ENCODE assay signal across 8 cellular contexts in the genomic region with DNA sequence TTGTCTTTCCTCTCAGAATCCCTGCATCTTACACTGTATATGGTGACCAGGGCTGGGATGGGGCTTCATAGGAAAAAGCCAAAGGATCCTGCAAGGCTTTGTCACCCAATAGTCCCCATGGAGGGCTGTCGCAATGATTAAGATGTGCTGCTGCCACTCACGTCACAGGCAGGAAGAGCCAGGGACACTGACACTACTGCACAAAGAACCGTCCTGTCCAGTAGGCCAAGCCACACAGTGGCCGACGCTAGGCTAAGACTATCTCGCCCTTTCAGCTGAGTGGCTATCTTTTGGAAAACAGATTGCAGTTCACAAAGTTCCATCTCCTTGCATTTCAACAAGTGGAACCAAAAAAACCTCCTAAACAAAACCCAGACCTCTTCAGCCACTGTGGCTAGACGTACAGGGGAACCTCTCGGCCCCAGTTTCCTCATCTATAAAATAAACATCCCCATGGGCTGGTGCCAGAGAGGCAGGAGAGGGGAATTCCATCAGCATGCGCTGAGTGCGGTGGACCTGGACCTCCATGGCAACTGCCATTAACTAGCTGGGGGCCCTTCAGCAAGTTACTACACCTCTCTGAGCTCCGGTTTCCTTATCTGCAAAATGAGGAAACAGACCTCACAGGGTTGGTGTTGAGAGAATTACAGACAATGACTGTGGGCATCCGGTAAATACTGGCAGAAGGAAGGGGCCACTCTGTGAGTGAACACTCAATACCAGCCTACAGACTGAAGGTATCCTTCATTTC. TPM values are rescaled to one million over a fixed set of nuclear protein-coding genes. Genes with fewer than 3 reads are reported as not detected.
DNase-seq lines count a peak whose midpoint lies in the region; ATAC-seq lines count a peak whose summit lies in the region.

No MANE protein-coding gene starts in this region.

- H3K36me3 Mint-ChIP-seq in IgD-negative memory B cell: peaks cover 3% of the 10 kb centered on the region
- H3K36me3 Mint-ChIP-seq in activated naive CD8-positive, alpha-beta T cell treated with anti-CD3 and anti-CD28 coated beads for 36 hours: peaks cover 40% of the 10 kb centered on the region

- ATAC-seq in GM19452 (IDR thresholded peaks at IDR 0.05; ENCODE audit: unreplicated experiment) (peak; percentile 39), GM18870 (IDR thresholded peaks at IDR 0.05; ENCODE audit: unreplicated experiment) (no peak)

- DNase-seq in activated naive CD8-positive, alpha-beta T cell treated with anti-CD3 and anti-CD28 coated beads for 36 hours: peak; percentile 43
- DNase-seq in lung microvascular endothelial cell (ENCODE audit: low read depth in 2 of 2): peak; percentile 89 to 97
- no peak for DNase-seq in COR-L47 (lab: John Stamatoyannopoulos, UW)
- no peak for DNase-seq in kidney glomerular epithelial cell (lab: John Stamatoyannopoulos, UW)
- DNase-seq in GOT3 (lab: John Stamatoyannopoulos, UW): no peak

- peak overlapping the region; percentile 93 to 98 (median 96) for H3K27ac Mint-ChIP-seq in IgD-negative memory B cell
- peak overlapping the region; percentile 96 for H3K27ac Mint-ChIP-seq in activated naive CD8-positive, alpha-beta T cell treated with anti-CD3 and anti-CD28 coated beads for 36 hours

- H3K4me3 Mint-ChIP-seq in IgD-negative memory B cell: peak overlapping the region; percentile 79 to 92 (median 82)
- peak overlapping the region; percentile 75 for H3K4me3 Mint-ChIP-seq in activated naive CD8-positive, alpha-beta T cell treated with anti-CD3 and anti-CD28 coated beads for 36 hours

- peaks cover 52 to 76% (median 67%) of the 10 kb centered on the region in 3 donors for H3K4me1 Mint-ChIP-seq in IgD-negative memory B cell
- H3K4me1 Mint-ChIP-seq in activated naive CD8-positive, alpha-beta T cell treated with anti-CD3 and anti-CD28 coated beads for 36 hours: peaks cover 77% of the 10 kb centered on the region

- H3K9me3 Mint-ChIP-seq in IgD-negative memory B cell: no peaks in the 10 kb centered on the region
- no peaks in the 10 kb centered on the region for H3K9me3 Mint-ChIP-seq in activated naive CD8-positive, alpha-beta T cell treated with anti-CD3 and anti-CD28 coated beads for 36 hours

- H3K27me3 Mint-ChIP-seq in IgD-negative memory B cell: no peaks in the 10 kb centered on the region
- no peaks in the 10 kb centered on the region for H3K27me3 Mint-ChIP-seq in activated naive CD8-positive, alpha-beta T cell treated with anti-CD3 and anti-CD28 coated beads for 36 hours

RNA-seq across cellular contexts. Expression of gene CAPZB, which starts 8.7 kb away (rescaled TPM):
- polyA plus RNA-seq in IgD-negative memory B cell: 419 TPM
- 100 to 1,000 TPM; 324 to 332 TPM for total RNA-seq in activated naive CD8-positive, alpha-beta T cell treated with anti-CD3 and anti-CD28 coated beads for 36 hours
- 104 and 109 TPM in 2 replicates for total RNA-seq in lung microvascular endothelial cell

Comparison
In these comparisons a context has a peak if more than half of its experiments do, and no peak if none do; other contexts are left out.
1. DNase-seq: peak in activated naive CD8-positive, alpha-beta T cell treated with anti-CD3 and anti-CD28 coated beads for 36 hours (single experiment) and lung microvascular endothelial cell (2 of 2); none in COR-L47 (single experiment), kidney glomerular epithelial cell (single experiment) and GOT3 (single experiment).